In the genomic region with DNA sequence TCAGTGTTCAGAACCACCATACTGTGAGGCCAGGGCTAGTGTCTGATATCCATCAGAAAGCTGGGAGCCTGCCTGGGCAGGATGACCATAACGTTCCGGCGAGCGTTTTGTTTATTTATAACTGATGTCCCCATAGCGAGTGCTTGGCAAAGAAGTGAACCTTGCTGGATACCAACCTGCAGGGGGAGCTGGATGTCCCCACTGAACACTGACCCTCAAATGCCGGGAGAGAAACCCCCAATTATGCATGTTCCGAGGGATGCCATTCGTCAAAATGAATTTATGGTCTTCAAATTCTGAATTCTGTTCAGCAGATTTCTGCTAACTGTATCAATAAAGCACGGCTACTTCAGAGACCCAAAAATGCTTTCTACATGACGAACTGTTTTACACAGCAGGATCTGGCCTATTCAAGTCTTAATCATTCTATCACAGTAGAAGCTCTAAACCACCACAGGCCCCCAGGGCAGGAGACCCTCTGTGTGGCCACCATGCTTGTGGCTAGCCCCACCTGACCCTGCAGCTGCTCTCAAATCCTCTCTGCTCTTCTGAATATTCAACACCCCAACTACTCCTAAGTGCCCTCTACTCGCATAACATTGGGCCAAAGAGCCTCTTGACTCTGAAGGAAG, we compare ENCODE assay signal across 8 cellular contexts. TPM values are rescaled to one million over a fixed set of nuclear protein-coding genes. Genes with fewer than 3 reads are reported as not detected.
DNase-seq lines count a peak whose midpoint lies in the region; ATAC-seq and TF ChIP-seq lines count a peak whose summit lies in the region.

No MANE protein-coding gene starts in this region.

- intact Hi-C loops in heart left ventricle (cut with DNase I) (loop anchor here in 6 of 10 donors (1.0 to 10.0 kb wide), 6 partner anchors 23 to 128 kb away; partner anchors contain the start of gene THRA (in 1 of the 6)), gastrocnemius medialis (cut with DNase I; ENCODE audit: low total_unique reads) (no loop called here)
- intact Hi-C loops in activated naive CD4-positive, alpha-beta T cell treated with anti-CD3 and anti-CD28 coated beads for 36 hours (cut with micrococcal nuclease), result no loop called here

- H3F3A ChIP-seq in GM23248 (ENCODE audit: insufficient read depth), result peaks cover 23% of the 10 kb centered on the region

- H3K36me3 ChIP-seq in GM23248 (ENCODE audit: low read depth), result peaks cover 7% of the 10 kb centered on the region; the same call in 1 of the 2 replicates
- H3K36me3 ChIP-seq in heart left ventricle, result peaks cover 0 to 49% (median 37%) of the 10 kb centered on the region in 9 donors
- H3K36me3 ChIP-seq in gastrocnemius medialis, result peaks cover 0 to 34% of the 10 kb centered on the region in 2 donors

- TF ChIP-seq POLR2A in heart left ventricle (IDR thresholded peaks at IDR 0.05) (no peak), gastrocnemius medialis (IDR thresholded peaks at IDR 0.05) (no peak)

- CTCF ChIA-PET in activated naive CD4-positive, alpha-beta T cell treated with anti-CD3 and anti-CD28 coated beads for 36 hours (lab: Charles Lee), result interaction anchor here (1.2 to 4.3 kb wide), 2 partner anchors 12 to 47 kb away, joined by 3 to 30 read pairs; no protein-coding TSS in a partner anchor

- no peaks in the 10 kb centered on the region for H3K9me3 ChIP-seq in GM23248 (ENCODE audit: low read depth)
- H3K9me3 ChIP-seq in heart left ventricle, result no peaks in the 10 kb centered on the region
- no peaks in the 10 kb centered on the region for H3K9me3 ChIP-seq in gastrocnemius medialis

- peaks cover 7% of the 10 kb centered on the region for H3K36me3 Mint-ChIP-seq in activated naive CD4-positive, alpha-beta T cell treated with anti-CD3 and anti-CD28 coated beads for 36 hours (ENCODE audit: low read depth)

- no peaks in the 10 kb centered on the region for H3K27me3 ChIP-seq in GM23248 (replicated peaks; ENCODE audit: insufficient read depth)
- no peaks in the 10 kb centered on the region for H3K27me3 ChIP-seq in heart left ventricle
- no peaks in the 10 kb centered on the region for H3K27me3 ChIP-seq in gastrocnemius medialis

- in situ Hi-C loops in GM23248 (cut with MboI) (no loop called here), gastrocnemius medialis (cut with MboI; ENCODE audit: low sequenced_read_pairs in 4 of 4) (loop anchor here in 1 of 4 donors (25.0 kb wide), 1 partner anchor 123 kb away; no protein-coding TSS in a partner anchor)

- H3K4me1 ChIP-seq in GM23248 (ENCODE audit: insufficient read depth) (peaks cover 12% of the 10 kb centered on the region; the same call in 1 of the 2 replicates), heart left ventricle (peaks cover 0 to 26% (median 12%) of the 10 kb centered on the region in 12 donors), gastrocnemius medialis (peaks cover 16 to 26% of the 10 kb centered on the region in 2 donors)

- no peak overlapping the region for H3K4me3 Mint-ChIP-seq in activated naive CD4-positive, alpha-beta T cell treated with anti-CD3 and anti-CD28 coated beads for 36 hours

- H3K27ac Mint-ChIP-seq in activated naive CD4-positive, alpha-beta T cell treated with anti-CD3 and anti-CD28 coated beads for 36 hours, result no peak overlapping the region

- peak; percentile 54 for TF ChIP-seq CTCF in 22Rv1 (IDR thresholded peaks at IDR 0.05)
- peak; percentile 87 for TF ChIP-seq CTCF in VCaP (conservative IDR thresholded peaks at IDR 0.05)
- TF ChIP-seq CTCF in heart left ventricle (IDR thresholded peaks at IDR 0.05), result peak; percentile 49 to 85 (median 76)
- TF ChIP-seq CTCF in gastrocnemius medialis (IDR thresholded peaks at IDR 0.05 in 4 of 5, conservative IDR thresholded peaks at IDR 0.05 in 1 of 5), result peak; percentile 63 to 82 (median 78)

- H3K9ac ChIP-seq in GM23248, result peak overlapping the region; percentile 68

- H3K27ac ChIP-seq in 22Rv1 (no peak overlapping the region), GM23248 (peak overlapping the region; percentile 75), VCaP (peak overlapping the region; percentile 61), heart left ventricle (peak overlapping the region; percentile 38 to 88 (median 77)), gastrocnemius medialis (peak overlapping the region; percentile 78 to 85 (median 80))

- WGBS in GM23248 (ENCODE audit: low coverage in 1 of 2, low lambda C conversion rate in 2 of 2, missing lambda C conversion rate in 2 of 2), 2 experiments, result 16 to 21% methylated on average over 11 of the region's 11 CpGs
- 14 to 21% (median 16%) methylated on average over 11 of the region's 11 CpGs for WGBS in heart left ventricle, 4 donors

- DNase-seq in GM23248 (peak; percentile 95), heart left ventricle (peak; percentile 69 to 86 (median 82)), gastrocnemius medialis (peak; percentile 82 to 92), SKM-1 treated with dmso at 0.1 percent for 144 hours (lab: John Stamatoyannopoulos, UW; ENCODE audit: unreplicated experiment) (no peak)
- no peak for DNase-seq in activated naive CD4-positive, alpha-beta T cell treated with anti-CD3 and anti-CD28 coated beads for 36 hours

- H3K4me2 ChIP-seq in GM23248 (ENCODE audit: unreplicated experiment), result peak overlapping the region; percentile 39

- H3K4me3 ChIP-seq in GM23248, result no peak overlapping the region
- peak overlapping the region in 2 of 12 donors; percentile 9 to 16 for H3K4me3 ChIP-seq in heart left ventricle
- no peak overlapping the region for H3K4me3 ChIP-seq in gastrocnemius medialis

- no peaks in the 10 kb centered on the region for H3K79me2 ChIP-seq in GM23248 (ENCODE audit: insufficient read depth)

- H3K9me3 Mint-ChIP-seq in activated naive CD4-positive, alpha-beta T cell treated with anti-CD3 and anti-CD28 coated beads for 36 hours, result no peaks in the 10 kb centered on the region

- no peaks in the 10 kb centered on the region for H4K20me1 ChIP-seq in GM23248 (ENCODE audit: insufficient read depth)

- ATAC-seq in heart left ventricle (peak; percentile 95 to 98 (median 96)), gastrocnemius medialis (peak; percentile 99), GM19351 (IDR thresholded peaks at IDR 0.05; ENCODE audit: unreplicated experiment) (no peak)

- no peaks in the 10 kb centered on the region for H3K4me1 Mint-ChIP-seq in activated naive CD4-positive, alpha-beta T cell treated with anti-CD3 and anti-CD28 coated beads for 36 hours (ENCODE audit: low read depth)

- peak overlapping the region; percentile 52 for H2AFZ ChIP-seq in GM23248

- H3K27me3 Mint-ChIP-seq in activated naive CD4-positive, alpha-beta T cell treated with anti-CD3 and anti-CD28 coated beads for 36 hours (ENCODE audit: low read depth), result no peaks in the 10 kb centered on the region

- H3K9me2 ChIP-seq in GM23248 (ENCODE audit: insufficient read depth), result no peaks in the 10 kb centered on the region

RNA-seq across cellular contexts. Expression of gene MED24, which starts 15.2 kb away (rescaled TPM):
- total RNA-seq in GM23248 (2014; rRNA removed; shearing (Covaris generic)), result 35.3 and 37.3 TPM in 2 replicates
- polyA plus RNA-seq in GM23248 (2016; fragmentation: Nextera tagmentation; extraction: Ambion mirVana) (33.6 and 35.2 TPM in 2 replicates), heart left ventricle (10 to 100 TPM; 52.7 to 61.8 TPM)
- total RNA-seq in heart left ventricle (10 to 100 TPM; 51.1 to 75.4 (median 58.3) TPM), gastrocnemius medialis (100 to 1,000 TPM in 2 of 4 donors, 10 to 100 TPM in 2; 54.2 to 124 (median 93.9) TPM)
- 100 to 1,000 TPM; 107 TPM for total RNA-seq in activated naive CD4-positive, alpha-beta T cell treated with anti-CD3 and anti-CD28 coated beads for 36 hours

RNA-seq across cellular contexts. Expression of gene CSF3, which starts 23.8 kb away (rescaled TPM):
- not detected in 2 replicates for total RNA-seq in GM23248 (2014; rRNA removed; shearing (Covaris generic))
- polyA plus RNA-seq in GM23248 (2016; fragmentation: Nextera tagmentation; extraction: Ambion mirVana) (0.13 TPM in 1 of 2 replicates, not detected in the other), heart left ventricle (under 1 TPM; 0.14 to 0.46 TPM)
- total RNA-seq in heart left ventricle (1 to 10 TPM in 1 of 9 donors, under 1 TPM in 1, not detected in 7; 0.80 to 1.3 TPM), gastrocnemius medialis (10 to 100 TPM; 11.4 to 20.6 (median 16.3) TPM)
- total RNA-seq in activated naive CD4-positive, alpha-beta T cell treated with anti-CD3 and anti-CD28 coated beads for 36 hours, result not detected

RNA-seq across cellular contexts. Expression of gene THRA, which starts 23.8 kb away (rescaled TPM):
- total RNA-seq in GM23248 (2014; rRNA removed; shearing (Covaris generic)), result 33.3 and 36.2 TPM in 2 replicates
- polyA plus RNA-seq in GM23248 (2016; fragmentation: Nextera tagmentation; extraction: Ambion mirVana) (15.8 and 16.4 TPM in 2 replicates), heart left ventricle (10 to 100 TPM; 50.6 to 56.2 TPM)
- total RNA-seq in heart left ventricle (100 to 1,000 TPM in 1 of 9 donors, 10 to 100 TPM in 8; 63.2 to 105 (median 73.2) TPM), gastrocnemius medialis (10 to 100 TPM; 42.2 to 71.6 (median 48.2) TPM)
- 10 to 100 TPM; 10.2 to 11.2 TPM for total RNA-seq in activated naive CD4-positive, alpha-beta T cell treated with anti-CD3 and anti-CD28 coated beads for 36 hours

RNA-seq across cellular contexts. Expression of gene PSMD3, which starts 58.4 kb away (rescaled TPM):
- 103 and 116 TPM in 2 replicates for total RNA-seq in GM23248 (2014; rRNA removed; shearing (Covaris generic))
- polyA plus RNA-seq in GM23248 (2016; fragmentation: Nextera tagmentation; extraction: Ambion mirVana), result 102 and 106 TPM in 2 replicates
- 100 to 1,000 TPM in 2 of 9 donors, 10 to 100 TPM in 7; 68.9 to 117 (median 83.3) TPM for total RNA-seq in heart left ventricle
- polyA plus RNA-seq in heart left ventricle, result 100 to 1,000 TPM in 1 of 2 donors, 10 to 100 TPM in 1; 72.6 to 142 TPM
- total RNA-seq in gastrocnemius medialis, result 100 to 1,000 TPM; 211 to 364 (median 329) TPM
- total RNA-seq in activated naive CD4-positive, alpha-beta T cell treated with anti-CD3 and anti-CD28 coated beads for 36 hours, result 100 to 1,000 TPM; 122 to 125 TPM

Comparison
In these comparisons a context has a peak if more than half of its experiments do, and no peak if none do; other contexts are left out.
1. DNase-seq: peak in GM23248 (single experiment), heart left ventricle (5 of 5) and gastrocnemius medialis (2 of 2); none in SKM-1 treated with dmso at 0.1 percent for 144 hours (single experiment) and activated naive CD4-positive, alpha-beta T cell treated with anti-CD3 and anti-CD28 coated beads for 36 hours (single experiment).
2. RNA of gene CSF3, which starts 23.8 kb away (total RNA-seq): 11.4 to 20.6 TPM in gastrocnemius medialis; not detected in GM23248, 0.80 to 1.3 TPM in heart left ventricle and not detected in activated naive CD4-positive, alpha-beta T cell treated with anti-CD3 and anti-CD28 coated beads for 36 hours; every median in the first group is over 4 times any median in the second.
3. intact Hi-C loops: an anchor here in heart left ventricle (1.0 to 10.0 kb wide); none called in gastrocnemius medialis and activated naive CD4-positive, alpha-beta T cell treated with anti-CD3 and anti-CD28 coated beads for 36 hours.
4. Peak in every context shown above with its lines, with median percentiles within 50 percentile points of each other: CTCF ChIP-seq.